Comparison of ENCODE assay signal across 31 cellular contexts in genomic region chr9:132702254-132702653, GRCh38.
"Had no signal": no experiment of that assay in that cellular context is flagged by ENCODE, and none has a peak within 500 bp of the region (broad histone marks: within the 10 kb centered on the region; RNA-seq: fewer than 3 reads in every experiment).

No MANE protein-coding gene starts in this region.

- H3K36me3 ChIP-seq: brain microvascular endothelial cell, cardiac muscle cell had no signal

- DNase-seq: activated CD4-positive, alpha-beta memory T cell treated with anti-CD3 and anti-CD28 coated beads for 36 hours; activated CD4-positive, alpha-beta T cell treated with anti-CD3 and anti-CD28 coated beads, Interleukin-2, amount 10 ng/mL, durations not matched to agents 7 days and 5 days; activated CD4-positive, CD25-positive, alpha-beta regulatory T cell; activated CD8-positive, alpha-beta memory T cell treated with anti-CD3 and anti-CD28 coated beads for 24 hours; activated effector memory CD4-positive, alpha-beta T cell treated with anti-CD3 and anti-CD28 coated beads, Interleukin-2, amount 50 U/mL, for 16 hours; activated naive CD4-positive, alpha-beta T cell treated with Interleukin-2 at 50 U/mL for 16 hours; activated naive CD8-positive, alpha-beta T cell treated with anti-CD3 and anti-CD28 coated beads, Interleukin-2, amount 50 U/mL, for 24 hours; activated T-cell treated with anti-CD3 and anti-CD28 coated beads, Interleukin-2, amount 50 U/mL, for 4 hours; amygdala; brain microvascular endothelial cell; NCI-H146; NCI-H187 treated with DMSO at 0.1 percent for 48 hours; NCI-H2081 treated with DMSO at 0.1 percent for 48 hours; NCI-H2171; NCI-H2227 treated with DMSO at 0.1 percent for 48 hours; NCI-H446 treated with DMSO at 0.1 percent for 48 hours; NCI-H524 treated with DMSO at 0.1 percent for 48 hours; NCI-H774; NK-92 treated with Interleukin-12 subunit alpha and Interleukin-12 subunit beta, amount 100 ng/mL, for 24 hours; OCI-M1; RPMI8226; T-cell; T-helper 2 cell; T1000 had no signal

- FAIRE-seq: astrocyte, TTC549 had no signal

- H3K27me3 ChIP-seq: brain microvascular endothelial cell, cardiac muscle cell had no signal

- H3K27ac ChIP-seq: brain microvascular endothelial cell, cardiac muscle cell, SK-N-MC had no signal

- ATAC-seq: activated naive CD4-positive, alpha-beta T cell treated with anti-CD3 and anti-CD28 coated beads, Interleukin-2, amount 50 U/mL, for 72 hours; activated naive CD8-positive, alpha-beta T cell treated with anti-CD3 and anti-CD28 coated beads, Interleukin-2, amount 50 U/mL, for 24 hours; activated T-cell treated with anti-CD3 and anti-CD28 coated beads, Interleukin-2, amount 50 U/mL, for 4 hours; Panc1; Right ventricle myocardium inferior; T-cell had no signal

- H3K4me3 ChIP-seq: cardiac muscle cell, SK-N-MC had no signal
